ENCODE assay signal across 24 cellular contexts in the genomic region with DNA sequence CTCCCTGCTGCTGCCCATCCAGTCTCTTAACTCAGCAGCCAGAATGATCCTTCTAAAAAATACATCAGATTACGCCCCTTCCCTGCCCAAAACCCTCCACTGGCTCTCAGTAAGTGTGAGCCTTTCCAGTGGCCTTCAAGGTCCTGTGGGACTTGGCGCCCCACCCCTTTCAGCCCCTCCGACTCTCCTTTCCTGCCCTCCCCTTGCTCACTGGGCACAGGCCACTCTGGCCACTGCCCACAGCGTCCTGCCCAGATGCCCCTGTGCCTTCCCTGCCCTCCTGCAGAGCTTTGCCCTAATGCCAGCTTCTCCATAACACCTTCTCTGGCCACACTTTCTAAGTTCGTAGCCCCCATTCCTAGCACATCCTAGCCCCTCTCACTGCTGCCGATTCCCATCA. TPM values are rescaled to one million over a fixed set of nuclear protein-coding genes. Genes with fewer than 3 reads are reported as not detected.
DNase-seq lines count a peak whose midpoint lies in the region; ATAC-seq and TF ChIP-seq lines count a peak whose summit lies in the region.
"Had no signal": no experiment of that assay in that cellular context is flagged by ENCODE, and none has a peak within 500 bp of the region (broad histone marks: within the 10 kb centered on the region; RNA-seq: fewer than 3 reads in every experiment).

No MANE protein-coding gene starts in this region.

- H4K5ac ChIP-seq in IMR-90 (ENCODE audit: low read depth, low read length): peak overlapping the region; percentile 13; the same call in 1 of the 2 replicates

- no peak for TF ChIP-seq CTCF in IMR-90 (conservative IDR thresholded peaks at IDR 0.05; ENCODE audit: low read depth, low read length)

- no peaks in the 10 kb centered on the region for H3K9me3 ChIP-seq in IMR-90 (ENCODE audit: control insufficient read depth, insufficient read depth, low read length)
- no peaks in the 10 kb centered on the region for H3K9me3 ChIP-seq in trophoblast cell (ENCODE audit: insufficient read depth, low read depth, low read length)

- peak overlapping the region; percentile 20; the same call in 1 of the 2 replicates for H3K4ac ChIP-seq in IMR-90 (ENCODE audit: low read depth, low read length)
- no peak overlapping the region for H3K4ac ChIP-seq in trophoblast cell (ENCODE audit: low read depth, low read length)

- H3K9me1 ChIP-seq in IMR-90 (ENCODE audit: insufficient read depth, low read length): peaks cover 24% of the 10 kb centered on the region

- no peak overlapping the region for H3K9ac ChIP-seq in IMR-90 (ENCODE audit: low read depth, low read length)
- H3K9ac ChIP-seq in trophoblast cell (ENCODE audit: low read length): no peak overlapping the region

- H3K56ac ChIP-seq in IMR-90 (ENCODE audit: extremely low read depth, insufficient read depth, low read length): no peak overlapping the region

- no peaks in the 10 kb centered on the region for H3K4me1 Mint-ChIP-seq in activated T-helper 1 cell treated with anti-CD3 and anti-CD28 coated beads, Interleukin-12 subunit alpha, Interleukin-12 subunit beta, Interleukin-2, Interleukin-4 antibody, amounts not matched to agents 30 ng/mL and 10 ng/mL and 1 ng/mL, durations not matched to agents 14 hours and 24 hours and 36 hours (ENCODE audit: low read depth)
- H3K4me1 Mint-ChIP-seq: B cell had no signal

- H3K27me3 ChIP-seq in IMR-90 (ENCODE audit: control insufficient read depth, insufficient read depth, low read length): no peaks in the 10 kb centered on the region
- no peaks in the 10 kb centered on the region for H3K27me3 ChIP-seq in trophoblast cell (ENCODE audit: insufficient read depth, low read length)

- H3K14ac ChIP-seq in IMR-90 (replicated peaks; ENCODE audit: low read depth, low read length) (no peak overlapping the region), trophoblast cell (ENCODE audit: low read length) (no peak overlapping the region)

- POLR2A ChIA-PET in IMR-90 (lab: Charles Lee; ENCODE audit: unreplicated experiment): no interaction called here

- H4K20me1 ChIP-seq in IMR-90 (ENCODE audit: insufficient read depth, low read length): no peaks in the 10 kb centered on the region

- H2BK5ac ChIP-seq in IMR-90 (ENCODE audit: low read depth, low read length, poor library complexity, severe bottlenecking) (peak overlapping the region; percentile 83), trophoblast cell (ENCODE audit: low read depth, low read length, poor library complexity) (no peak overlapping the region)

- H3K36me3 Mint-ChIP-seq in activated T-helper 1 cell treated with anti-CD3 and anti-CD28 coated beads, Interleukin-12 subunit alpha, Interleukin-12 subunit beta, Interleukin-2, Interleukin-4 antibody, amounts not matched to agents 30 ng/mL and 10 ng/mL and 1 ng/mL, durations not matched to agents 14 hours and 24 hours and 36 hours (ENCODE audit: low read depth): peaks cover 2% of the 10 kb centered on the region
- H3K36me3 Mint-ChIP-seq: CD8-positive, alpha-beta T cell had no signal

- peak overlapping the region; percentile 44; the same call in 1 of the 2 replicates for H2BK120ac ChIP-seq in IMR-90 (ENCODE audit: low read depth, low read length)
- H2BK120ac ChIP-seq in trophoblast cell (ENCODE audit: insufficient read depth, low read length, poor library complexity): no peak overlapping the region

- no peak for TF ChIP-seq POLR2A in IMR-90 (IDR thresholded peaks at IDR 0.05; ENCODE audit: low read depth, low read length)

- no peak overlapping the region; the same call in 2 of the 3 replicates for H2BK15ac ChIP-seq in IMR-90 (ENCODE audit: low read depth, low read length)

- DNase-seq in IMR-90 (no peak), epithelial cell of prostate (ENCODE audit: low read depth, low spot score) (no peak), trophoblast cell (no peak), iPS-NIHi11 (ENCODE audit: low spot score) (no peak), H4 (ENCODE audit: low spot score) (no peak), superior temporal gyrus (ENCODE audit: extremely low spot score) (no peak)
- DNase-seq in activated T-helper 1 cell treated with anti-CD3 and anti-CD28 coated beads, Interleukin-12 subunit alpha, Interleukin-12 subunit beta, Interleukin-2, Interleukin-4 antibody, amounts not matched to agents 30 ng/mL and 10 ng/mL and 1 ng/mL, durations not matched to agents 14 hours and 24 hours and 36 hours (ENCODE audit: low spot score): no peak
- DNase-seq: CD8-positive, alpha-beta T cell; DMS 273 treated with DMSO at 0.1 percent for 48 hours; DMS79 treated with DMSO at 0.1 percent for 48 hours; GF-D8; H9; KG1; MM.1S; NCI-H1048; NCI-H1417 treated with DMSO at 0.1 percent for 48 hours; NCI-H1694 treated with DMSO at 0.1 percent for 48 hours; NCI-H2081; NCI-H2227 treated with DMSO at 0.1 percent for 48 hours; NCI-H526 treated with DMSO at 0.1 percent for 48 hours; PC-9; SHP77 had no signal

- H2AK5ac ChIP-seq in IMR-90 (ENCODE audit: low read depth, low read length) (peak overlapping the region; percentile 29), trophoblast cell (ENCODE audit: low read length) (peak overlapping the region; percentile 72)

- H3K27ac ChIP-seq in IMR-90 (ENCODE audit: insufficient read depth, low read length) (peak overlapping the region; percentile 35; the same call in 1 of the 2 replicates), epithelial cell of prostate (peak overlapping the region; percentile 88), trophoblast cell (ENCODE audit: low read depth, low read length) (no peak overlapping the region)
- H3K27ac ChIP-seq: C4-2B, PC-9 had no signal

- dilution Hi-C loops in IMR-90 (cut with HindIII; ENCODE audit: low sequenced_read_pairs, unreplicated experiment): no loop called here

- H3K36me3 ChIP-seq in IMR-90 (ENCODE audit: control insufficient read depth, insufficient read depth, low read length) (peaks cover 15% of the 10 kb centered on the region), trophoblast cell (ENCODE audit: control insufficient read depth in 1 of 2, insufficient read depth in 2 of 2, low read length in 2 of 2) (peaks cover 7 to 12% of the 10 kb centered on the region in 2 experiments)

- H3K4me3 Mint-ChIP-seq in activated T-helper 1 cell treated with anti-CD3 and anti-CD28 coated beads, Interleukin-12 subunit alpha, Interleukin-12 subunit beta, Interleukin-2, Interleukin-4 antibody, amounts not matched to agents 30 ng/mL and 10 ng/mL and 1 ng/mL, durations not matched to agents 14 hours and 24 hours and 36 hours: no peak overlapping the region
- H3K4me3 Mint-ChIP-seq: B cell; CD8-positive, alpha-beta T cell; H9 had no signal

- H3K79me1 ChIP-seq in IMR-90 (ENCODE audit: low read depth in 1 of 2, low read length in 2 of 2) (peaks cover 20 to 57% of the 10 kb centered on the region in 2 experiments), trophoblast cell (ENCODE audit: low read length) (peaks cover 4% of the 10 kb centered on the region)

- intact Hi-C loops in IMR-90 (cut with micrococcal nuclease): loop anchor here (2.0 kb wide), 1 partner anchor 13 kb away; the partner anchor contains the start of gene GSDME
- intact Hi-C loops in activated T-helper 1 cell treated with anti-CD3 and anti-CD28 coated beads, Interleukin-12 subunit alpha, Interleukin-12 subunit beta, Interleukin-2, Interleukin-4 antibody, amounts not matched to agents 30 ng/mL and 10 ng/mL and 1 ng/mL, durations not matched to agents 14 hours and 24 hours and 36 hours (cut with micrococcal nuclease): no loop called here

- peak overlapping the region; percentile 51; the same call in 1 of the 2 replicates for H4K91ac ChIP-seq in IMR-90 (ENCODE audit: insufficient read depth, low read depth, low read length)
- H4K91ac ChIP-seq in trophoblast cell (ENCODE audit: low read depth, low read length): no peak overlapping the region

- no TSS peak for BruUV-seq in IMR-90 (replicated peaks; lab: Mats Ljungman, UMichigan)

- no peak overlapping the region; the same call in 1 of the 2 replicates for H3K23ac ChIP-seq in IMR-90 (ENCODE audit: low read depth, low read length)
- H3K23ac ChIP-seq in trophoblast cell (ENCODE audit: low read length): no peak overlapping the region

- ATAC-seq in IMR-90 (ENCODE audit: low read depth): no peak
- ATAC-seq: CD8-positive, alpha-beta T cell had no signal

- H2AFZ ChIP-seq in IMR-90 (replicated peaks; ENCODE audit: low read length, poor library complexity) (no peak overlapping the region), trophoblast cell (ENCODE audit: insufficient read depth, low read length, poor library complexity) (no peak overlapping the region)
- H2AFZ ChIP-seq: PC-9 had no signal

- no peak overlapping the region for H2AK9ac ChIP-seq in IMR-90 (replicated peaks; ENCODE audit: low read depth, low read length, poor library complexity)

- peaks cover 3% of the 10 kb centered on the region for H3K79me2 ChIP-seq in trophoblast cell (ENCODE audit: control insufficient read depth, insufficient read depth, low read length, poor library complexity)

- no peak for TF ChIP-seq RAD21 in IMR-90 (IDR thresholded peaks at IDR 0.05; ENCODE audit: low read length)

- H3K27ac Mint-ChIP-seq in activated T-helper 1 cell treated with anti-CD3 and anti-CD28 coated beads, Interleukin-12 subunit alpha, Interleukin-12 subunit beta, Interleukin-2, Interleukin-4 antibody, amounts not matched to agents 30 ng/mL and 10 ng/mL and 1 ng/mL, durations not matched to agents 14 hours and 24 hours and 36 hours: no peak overlapping the region
- H3K27ac Mint-ChIP-seq: B cell; CD8-positive, alpha-beta T cell; H9 had no signal

- peak overlapping the region; percentile 26 for H2BK20ac ChIP-seq in IMR-90 (ENCODE audit: low read depth, low read length)

- H4K8ac ChIP-seq in IMR-90 (ENCODE audit: low read depth in 2 of 2, low read length in 2 of 2) (peak overlapping the region in 1 of 2 experiments; percentile 28; a peak in 2 of 4 replicates), trophoblast cell (ENCODE audit: low read depth, low read length) (no peak overlapping the region)

- H3K4me2 ChIP-seq in IMR-90 (ENCODE audit: low read depth, low read length) (no peak overlapping the region), trophoblast cell (ENCODE audit: low read length) (no peak overlapping the region)
- H3K4me2 ChIP-seq: PC-9 had no signal

- H3K9me3 Mint-ChIP-seq in activated T-helper 1 cell treated with anti-CD3 and anti-CD28 coated beads, Interleukin-12 subunit alpha, Interleukin-12 subunit beta, Interleukin-2, Interleukin-4 antibody, amounts not matched to agents 30 ng/mL and 10 ng/mL and 1 ng/mL, durations not matched to agents 14 hours and 24 hours and 36 hours: peaks cover 7% of the 10 kb centered on the region

- H3K4me1 ChIP-seq in IMR-90 (ENCODE audit: control insufficient read depth, insufficient read depth, low read length) (peaks cover 18% of the 10 kb centered on the region), trophoblast cell (ENCODE audit: control insufficient read depth in 1 of 2, insufficient read depth in 2 of 2, low read length in 2 of 2) (peaks cover 10 to 15% of the 10 kb centered on the region in 2 experiments)

- 90% methylated on average over 6 of the region's 6 CpGs; no CpG with 5 or more reads in 1 of the 2 experiments for WGBS in IMR-90 (ENCODE audit: extremely low coverage in 2 of 2, insufficient read length in 1 of 2), 2 experiments
- no CpG with 5 or more reads among the region's 6 CpGs for WGBS in trophoblast cell (ENCODE audit: extremely low coverage, insufficient coverage, insufficient read length)

- H4K12ac ChIP-seq in trophoblast cell (ENCODE audit: low read depth, low read length): no peak overlapping the region

- H3K18ac ChIP-seq in IMR-90 (ENCODE audit: low read depth, low read length) (0 out of 2 replicates have a peak overlapping the region, but pooled peaks have one; percentile 12), trophoblast cell (ENCODE audit: low read length) (peak overlapping the region; percentile 68)

- no peak overlapping the region for H3K4me3 ChIP-seq in IMR-90 (ENCODE audit: insufficient read depth, low read depth, low read length)
- H3K4me3 ChIP-seq in trophoblast cell (ENCODE audit: low read depth, low read length): no peak overlapping the region
- H3K4me3 ChIP-seq: PC-9 had no signal

- CTCF ChIA-PET in IMR-90 (lab: Yijun Ruan, JAX): no interaction called here

- peaks cover 5% of the 10 kb centered on the region for H3K27me3 Mint-ChIP-seq in activated T-helper 1 cell treated with anti-CD3 and anti-CD28 coated beads, Interleukin-12 subunit alpha, Interleukin-12 subunit beta, Interleukin-2, Interleukin-4 antibody, amounts not matched to agents 30 ng/mL and 10 ng/mL and 1 ng/mL, durations not matched to agents 14 hours and 24 hours and 36 hours (ENCODE audit: insufficient read depth)

- no peak overlapping the region for H2BK12ac ChIP-seq in trophoblast cell (ENCODE audit: low read length)

- in situ Hi-C loops in IMR-90 (cut with MboI; ENCODE audit: low sequenced_read_pairs): no loop called here

RNA-seq across cellular contexts. Expression of gene GSDME, which starts 13.8 kb away (rescaled TPM):
- 78.7 and 88.3 TPM in 2 replicates for total RNA-seq in IMR-90 (2012; rRNA removed)
- 71.5 and 75.2 TPM in 2 replicates for polyA plus RNA-seq in IMR-90 (2012; rRNA removed)
- polyA plus RNA-seq in IMR-90 (2012; cell fraction: cytosol; rRNA removed): 49.6 and 55.2 TPM in 2 replicates
- polyA plus RNA-seq in IMR-90 (2012; cell fraction: nucleus; rRNA removed; ENCODE audit: low replicate concordance): 50.0 and 117 TPM in 2 replicates
- polyA plus RNA-seq in trophoblast cell (2013): 22.7 and 23.9 TPM in 2 replicates
- total RNA-seq in activated T-helper 1 cell treated with anti-CD3 and anti-CD28 coated beads, Interleukin-12 subunit alpha, Interleukin-12 subunit beta, Interleukin-2, Interleukin-4 antibody, amounts not matched to agents 30 ng/mL and 10 ng/mL and 1 ng/mL, durations not matched to agents 14 hours and 24 hours and 36 hours: 10.6 and 11.0 TPM in 2 replicates
- total RNA-seq in H4 (2014; rRNA removed; shearing (Covaris generic)): 19.8 and 24.4 TPM in 2 replicates
- total RNA-seq: CD8-positive, alpha-beta T cell had no signal
